Comparison of ENCODE assay signal across 9 cellular contexts in genomic region chr10:50576245-50576815, GRCh38. TPM values are rescaled to one million over a fixed set of nuclear protein-coding genes. Genes with fewer than 3 reads are reported as not detected.
DNase-seq lines count a peak whose midpoint lies in the region; ATAC-seq and TF ChIP-seq lines count a peak whose summit lies in the region.
"Had no signal": no experiment of that assay in that cellular context is flagged by ENCODE, and none has a peak within 500 bp of the region (broad histone marks: within the 10 kb centered on the region; RNA-seq: fewer than 3 reads in every experiment).

No MANE protein-coding gene starts in this region.

- POLR2A ChIA-PET in WTC11 (lab: Charles Lee) = no interaction called here

- peak overlapping the region; percentile 12 for H3K27ac Mint-ChIP-seq in activated T-cell treated with anti-CD3 and anti-CD28 coated beads, Interleukin-2, amount 50 U/mL, for 72 hours
- H3K27ac Mint-ChIP-seq in WTC11 = peak overlapping the region; percentile 12
- H3K27ac Mint-ChIP-seq in activated CD4-positive, alpha-beta T cell treated with anti-CD3 and anti-CD28 coated beads, Interleukin-2, amount 10 ng/mL, durations not matched to agents 24 days and 14 days = no peak overlapping the region

- peak; percentile 49 to 76 for ATAC-seq in activated T-cell treated with anti-CD3 and anti-CD28 coated beads, Interleukin-2, amount 50 U/mL, for 72 hours (replicated peaks in 1 of 2)
- ATAC-seq in WTC11 (no peak), left cardiac atrium (peak; percentile 42 to 45), HG02938 (IDR thresholded peaks at IDR 0.05; ENCODE audit: unreplicated experiment) (no peak)

- intact Hi-C loops in left cardiac atrium (cut with DNase I) = loop anchor here in 1 of 2 donors (5.0 kb wide), 1 partner anchor 46 kb away; the partner anchor contains the start of gene SGMS1
- intact Hi-C loops in activated CD4-positive, alpha-beta T cell treated with anti-CD3 and anti-CD28 coated beads, Interleukin-2, amount 10 ng/mL, durations not matched to agents 24 days and 14 days (cut with micrococcal nuclease) = no loop called here

- H3K27me3 Mint-ChIP-seq in activated T-cell treated with anti-CD3 and anti-CD28 coated beads, Interleukin-2, amount 50 U/mL, for 72 hours (ENCODE audit: low read depth) = no peaks in the 10 kb centered on the region
- H3K27me3 Mint-ChIP-seq in WTC11 (ENCODE audit: low read depth) = no peaks in the 10 kb centered on the region
- no peaks in the 10 kb centered on the region for H3K27me3 Mint-ChIP-seq in activated CD4-positive, alpha-beta T cell treated with anti-CD3 and anti-CD28 coated beads, Interleukin-2, amount 10 ng/mL, durations not matched to agents 24 days and 14 days

- peaks cover 50% of the 10 kb centered on the region for H3K4me1 Mint-ChIP-seq in activated T-cell treated with anti-CD3 and anti-CD28 coated beads, Interleukin-2, amount 50 U/mL, for 72 hours (ENCODE audit: low read depth)
- H3K4me1 Mint-ChIP-seq in WTC11 = peaks cover 83% of the 10 kb centered on the region
- peaks cover 21% of the 10 kb centered on the region for H3K4me1 Mint-ChIP-seq in activated CD4-positive, alpha-beta T cell treated with anti-CD3 and anti-CD28 coated beads, Interleukin-2, amount 10 ng/mL, durations not matched to agents 24 days and 14 days

- CTCF ChIA-PET in WTC11 (lab: Charles Lee) = interaction anchor here (0.5 to 1.1 kb wide), 4 partner anchors 9 to 184 kb away, joined by 3 to 4 read pairs (median 3); no protein-coding TSS in a partner anchor

- H3K4me3 Mint-ChIP-seq in activated T-cell treated with anti-CD3 and anti-CD28 coated beads, Interleukin-2, amount 50 U/mL, for 72 hours = peak overlapping the region in 1 of 2 donors; percentile 36
- no peak overlapping the region for H3K4me3 Mint-ChIP-seq in WTC11
- no peak overlapping the region for H3K4me3 Mint-ChIP-seq in activated CD4-positive, alpha-beta T cell treated with anti-CD3 and anti-CD28 coated beads, Interleukin-2, amount 10 ng/mL, durations not matched to agents 24 days and 14 days

- peaks cover 0 to 4% of the 10 kb centered on the region in 2 donors for H3K9me3 Mint-ChIP-seq in activated T-cell treated with anti-CD3 and anti-CD28 coated beads, Interleukin-2, amount 50 U/mL, for 72 hours
- H3K9me3 Mint-ChIP-seq in WTC11 = no peaks in the 10 kb centered on the region
- H3K9me3 Mint-ChIP-seq in activated CD4-positive, alpha-beta T cell treated with anti-CD3 and anti-CD28 coated beads, Interleukin-2, amount 10 ng/mL, durations not matched to agents 24 days and 14 days = no peaks in the 10 kb centered on the region

- no peak for TF ChIP-seq CTCF in WTC11 (IDR thresholded peaks at IDR 0.05)

- H3K27ac ChIP-seq in temporal lobe (ENCODE audit: low read depth, low read length) = peak overlapping the region; percentile 52

- no peaks in the 10 kb centered on the region for H3K36me3 Mint-ChIP-seq in activated T-cell treated with anti-CD3 and anti-CD28 coated beads, Interleukin-2, amount 50 U/mL, for 72 hours (ENCODE audit: insufficient read depth in 2 of 2)
- H3K36me3 Mint-ChIP-seq in WTC11 = no peaks in the 10 kb centered on the region
- peaks cover 3% of the 10 kb centered on the region for H3K36me3 Mint-ChIP-seq in activated CD4-positive, alpha-beta T cell treated with anti-CD3 and anti-CD28 coated beads, Interleukin-2, amount 10 ng/mL, durations not matched to agents 24 days and 14 days (ENCODE audit: low read depth)

- no peak for DNase-seq in activated T-cell treated with anti-CD3 and anti-CD28 coated beads, Interleukin-2, amount 50 U/mL, for 72 hours
- no peak for DNase-seq in activated T-cell treated with anti-CD3 and anti-CD28 coated beads for 4 hours
- DNase-seq in WTC11 (ENCODE audit: low spot score) = no peak
- DNase-seq in left cardiac atrium = no peak
- no peak for DNase-seq in activated CD4-positive, alpha-beta T cell treated with anti-CD3 and anti-CD28 coated beads, Interleukin-2, amount 10 ng/mL, durations not matched to agents 24 days and 14 days
- DNase-seq in NOMO-1 treated with dmso at 0.1 percent for 144 hours (lab: John Stamatoyannopoulos, UW; ENCODE audit: unreplicated experiment) = no peak
- DNase-seq: aorta had no signal

TF ChIP-seq in WTC11, 78 proteins besides CTCF, POLR2A, EP300 and RAD21 (continues in another document):
- TF ChIP-seq TEAD1 (CRISPR knock-in tag; IDR thresholded peaks at IDR 0.05) = no peak
- TF ChIP-seq ZNF281 (CRISPR knock-in tag; IDR thresholded peaks at IDR 0.05) = no peak
- no peak for TF ChIP-seq ARID4B (CRISPR knock-in tag; IDR thresholded peaks at IDR 0.05; ENCODE audit: borderline replicate concordance)
- no peak for TF ChIP-seq NFE2L1 (CRISPR knock-in tag; IDR thresholded peaks at IDR 0.05)
- no peak for TF ChIP-seq ELF4 (CRISPR knock-in tag; IDR thresholded peaks at IDR 0.05; ENCODE audit: low read depth)
- TF ChIP-seq ZSCAN18 (CRISPR knock-in tag; IDR thresholded peaks at IDR 0.05) = no peak
- no peak for TF ChIP-seq MYBL2 (CRISPR knock-in tag; IDR thresholded peaks at IDR 0.05)
- TF ChIP-seq IRF1 (CRISPR knock-in tag; IDR thresholded peaks at IDR 0.05) = no peak

RNA-seq across cellular contexts. Expression of gene SGMS1, which starts 47.4 kb away (rescaled TPM):
- 1 to 10 TPM; 8.9 to 9.7 TPM for total RNA-seq in activated T-cell treated with anti-CD3 and anti-CD28 coated beads, Interleukin-2, amount 50 U/mL, for 72 hours
- 12.4 to 14.0 TPM (median 13.2 TPM) in 3 replicates for total RNA-seq in WTC11 (2021)
- 10 to 100 TPM; 22.4 to 24.4 TPM for total RNA-seq in left cardiac atrium
- 26.6 TPM for total RNA-seq in temporal lobe
- total RNA-seq in activated CD4-positive, alpha-beta T cell treated with anti-CD3 and anti-CD28 coated beads, Interleukin-2, amount 10 ng/mL, durations not matched to agents 24 days and 14 days = 14.2 and 14.3 TPM in 2 replicates

Comparison
In these comparisons a context has a peak if more than half of its experiments do, and no peak if none do; other contexts are left out.
1. ATAC-seq: peak in activated T-cell treated with anti-CD3 and anti-CD28 coated beads, Interleukin-2, amount 50 U/mL, for 72 hours (2 of 2) and left cardiac atrium (2 of 2); none in WTC11 (single experiment) and HG02938 (single experiment).